ENCODE assay signal across 21 cellular contexts in the genomic region with DNA sequence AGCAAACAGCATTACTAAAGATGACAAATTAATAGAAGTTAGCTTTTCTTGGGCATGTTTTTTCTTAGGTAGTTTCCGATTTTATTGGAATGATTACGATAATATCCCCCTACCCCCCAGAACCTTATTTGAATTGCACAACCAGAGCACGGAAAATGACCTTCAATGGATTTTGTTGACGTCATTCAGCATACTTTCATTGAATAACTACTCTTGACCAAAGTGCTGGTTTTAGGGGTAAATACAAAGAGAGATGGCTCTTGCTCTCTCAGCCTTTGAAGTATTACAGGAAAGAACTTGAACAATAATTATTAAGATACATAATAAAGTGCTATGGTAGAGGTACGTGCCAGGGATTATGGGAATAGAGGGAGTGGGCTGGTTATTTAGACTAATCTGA. TPM values are rescaled to one million over a fixed set of nuclear protein-coding genes. Genes with fewer than 3 reads are reported as not detected.
DNase-seq lines count a peak whose midpoint lies in the region; ATAC-seq and TF ChIP-seq lines count a peak whose summit lies in the region.
"Had no signal": no experiment of that assay in that cellular context is flagged by ENCODE, and none has a peak within 500 bp of the region (broad histone marks: within the 10 kb centered on the region; RNA-seq: fewer than 3 reads in every experiment).

No MANE protein-coding gene starts in this region.

- H3K36me3 ChIP-seq in breast epithelium (peaks cover 4% of the 10 kb centered on the region), right lobe of liver (peaks cover 0 to 59% (median 20%) of the 10 kb centered on the region in 4 donors), upper lobe of left lung (peaks cover 14 to 90% (median 33%) of the 10 kb centered on the region in 4 donors)

- no peaks in the 10 kb centered on the region for H3K9me3 Mint-ChIP-seq in MCF 10A (ENCODE audit: unreplicated experiment)
- H3K9me3 Mint-ChIP-seq: CD4-positive, alpha-beta T cell had no signal

- H3K27me3 ChIP-seq in breast epithelium: no peaks in the 10 kb centered on the region
- no peaks in the 10 kb centered on the region for H3K27me3 ChIP-seq in right lobe of liver
- no peaks in the 10 kb centered on the region for H3K27me3 ChIP-seq in upper lobe of left lung
- H3K27me3 ChIP-seq: BLaER1 treated with 17β-estradiol and CSF1 and Interleukin-3, amounts not matched to agents 10 nM and 100 nM; SJSA1 had no signal

- POLR2A ChIA-PET in MCF 10A (lab: Yijun Ruan, JAX): interaction anchor here (1.0 to 3.3 kb wide), 6 partner anchors 9 to 576 kb away, joined by 3 to 14 read pairs (median 4); partner anchors contain the start of genes NAPG and VAPA

- intact Hi-C loops in MCF 10A (cut with micrococcal nuclease): loop anchor here (5.0 kb wide), 1 partner anchor 373 kb away; no protein-coding TSS in a partner anchor
- intact Hi-C loops in breast epithelium (cut with DNase I; ENCODE audit: low total_unique reads): no loop called here
- intact Hi-C loops in right lobe of liver (cut with DNase I): no loop called here

- peak overlapping the region; percentile 47 for H3K27ac Mint-ChIP-seq in MCF 10A (ENCODE audit: low read depth, unreplicated experiment)
- H3K27ac Mint-ChIP-seq: CD4-positive, alpha-beta T cell had no signal

- TF ChIP-seq CTCF in MCF 10A (IDR thresholded peaks at IDR 0.05; ENCODE audit: unreplicated experiment) (no peak), breast epithelium (IDR thresholded peaks at IDR 0.05) (no peak), right lobe of liver (IDR thresholded peaks at IDR 0.05) (no peak), upper lobe of left lung (IDR thresholded peaks at IDR 0.05) (no peak)

- no peak overlapping the region for H3K4me3 Mint-ChIP-seq in MCF 10A (ENCODE audit: unreplicated experiment)
- H3K4me3 Mint-ChIP-seq: CD4-positive, alpha-beta T cell had no signal

- peaks cover 76% of the 10 kb centered on the region for H3K36me3 Mint-ChIP-seq in MCF 10A (ENCODE audit: insufficient read depth, unreplicated experiment)

- CTCF ChIA-PET in MCF 10A (lab: Yijun Ruan, JAX): interaction anchor here (0.6 to 3.1 kb wide), 12 partner anchors 9 to 338 kb away, joined by 3 to 16 read pairs (median 4); no protein-coding TSS in a partner anchor

- no TSS peak for BruUV-seq in MCF 10A (replicated peaks; lab: Mats Ljungman, UMichigan)

- TF ChIP-seq POLR2A in breast epithelium (IDR thresholded peaks at IDR 0.05) (no peak), right lobe of liver (IDR thresholded peaks at IDR 0.05) (no peak), upper lobe of left lung (IDR thresholded peaks at IDR 0.05) (no peak)

- H3K27ac ChIP-seq in breast epithelium: no peak overlapping the region
- H3K27ac ChIP-seq in right lobe of liver: peak overlapping the region in 1 of 3 donors; percentile 0
- H3K27ac ChIP-seq in upper lobe of left lung: peak overlapping the region; percentile 1 to 32 (median 20)
- H3K27ac ChIP-seq: BLaER1 treated with 17β-estradiol and CSF1 and Interleukin-3, amounts not matched to agents 10 nM and 100 nM had no signal

- H3K4me1 Mint-ChIP-seq in MCF 10A (ENCODE audit: insufficient read depth, unreplicated experiment): peaks cover 33% of the 10 kb centered on the region

- ATAC-seq in right lobe of liver: peak in 3 of 4 donors; percentile 42 to 64 (median 60)
- ATAC-seq in upper lobe of left lung (ENCODE audit: low FRiP score in 2 of 2): no peak
- ATAC-seq: PC-3, Right ventricle myocardium inferior had no signal

- H3K9me3 ChIP-seq in breast epithelium: no peaks in the 10 kb centered on the region
- H3K9me3 ChIP-seq in right lobe of liver: no peaks in the 10 kb centered on the region
- no peaks in the 10 kb centered on the region for H3K9me3 ChIP-seq in upper lobe of left lung
- H3K9me3 ChIP-seq: BLaER1 treated with 17β-estradiol and CSF1 and Interleukin-3, amounts not matched to agents 10 nM and 100 nM; SJSA1 had no signal

- DNase-seq in MCF 10A (ENCODE audit: unreplicated experiment) (no peak), breast epithelium (ENCODE audit: low spot score in 2 of 2) (no peak), fibroblast of peridontal ligament (ENCODE audit: extremely low read depth) (peak; percentile 20), right lobe of liver (no peak), upper lobe of left lung (no peak), iPS-NIHi7 (ENCODE audit: extremely low spot score) (no peak), superior temporal gyrus (ENCODE audit: extremely low spot score) (no peak), NCI-H748 treated with DMSO at 0.1 percent for 48 hours (lab: John Stamatoyannopoulos, UW) (no peak)
- DNase-seq: CD4-positive, alpha-beta T cell; Kasumi-1; NCI-H1105; NCI-H1436 treated with DMSO at 0.1 percent for 48 hours; NCI-H187 treated with DMSO at 0.1 percent for 48 hours; NCI-H2107; NCI-H524; NCI-H774; NK-92 treated with Interleukin-12 subunit alpha and Interleukin-12 subunit beta, amount 100 ng/mL, for 24 hours; PC-3 had no signal

- no peaks in the 10 kb centered on the region for H3K27me3 Mint-ChIP-seq in MCF 10A (ENCODE audit: insufficient read depth, unreplicated experiment)
- H3K27me3 Mint-ChIP-seq: CD4-positive, alpha-beta T cell had no signal

- H3K4me3 ChIP-seq in breast epithelium (no peak overlapping the region), right lobe of liver (no peak overlapping the region), upper lobe of left lung (no peak overlapping the region)
- H3K4me3 ChIP-seq: BLaER1 treated with 17β-estradiol and CSF1 and Interleukin-3, amounts not matched to agents 10 nM and 100 nM; SJSA1 had no signal

- TF ChIP-seq EP300 in upper lobe of left lung (IDR thresholded peaks at IDR 0.05): peak in 1 of 4 donors; percentile 74

- no peaks in the 10 kb centered on the region for H3K4me1 ChIP-seq in breast epithelium
- H3K4me1 ChIP-seq in right lobe of liver: peaks cover 0 to 10% (median 0%) of the 10 kb centered on the region in 4 donors
- H3K4me1 ChIP-seq in upper lobe of left lung: peaks cover 9 to 26% (median 15%) of the 10 kb centered on the region in 4 donors

- WGBS in right lobe of liver (ENCODE audit: insufficient coverage, low coverage, low lambda C conversion rate, missing lambda C conversion rate): 35% methylated on average over 5 of the region's 5 CpGs
- WGBS in upper lobe of left lung, 2 donors: 57 to 68% methylated on average over 5 of the region's 5 CpGs

RNA-seq across cellular contexts. Expression of gene VAPA, which starts 36.0 kb away (rescaled TPM):
- total RNA-seq in MCF 10A (2022): 247 and 286 TPM in 2 replicates
- total RNA-seq in breast epithelium: 100 to 1,000 TPM; 235 to 263 (median 260) TPM
- total RNA-seq in right lobe of liver: 100 to 1,000 TPM in 2 of 6 experiments, 10 to 100 TPM in 4; 69.6 to 149 (median 90.7) TPM
- 100 to 1,000 TPM; 233 to 566 (median 285) TPM for total RNA-seq in upper lobe of left lung

Comparison
In these comparisons a context has a peak if more than half of its experiments do, and no peak if none do; other contexts are left out.
1. H3K27ac ChIP-seq: peak in upper lobe of left lung (4 of 4); none in breast epithelium (0 of 2).
2. ATAC-seq: peak in right lobe of liver (3 of 4); none in upper lobe of left lung (0 of 2).